8 cellular contexts compared by ENCODE assay signal in the genomic region with DNA sequence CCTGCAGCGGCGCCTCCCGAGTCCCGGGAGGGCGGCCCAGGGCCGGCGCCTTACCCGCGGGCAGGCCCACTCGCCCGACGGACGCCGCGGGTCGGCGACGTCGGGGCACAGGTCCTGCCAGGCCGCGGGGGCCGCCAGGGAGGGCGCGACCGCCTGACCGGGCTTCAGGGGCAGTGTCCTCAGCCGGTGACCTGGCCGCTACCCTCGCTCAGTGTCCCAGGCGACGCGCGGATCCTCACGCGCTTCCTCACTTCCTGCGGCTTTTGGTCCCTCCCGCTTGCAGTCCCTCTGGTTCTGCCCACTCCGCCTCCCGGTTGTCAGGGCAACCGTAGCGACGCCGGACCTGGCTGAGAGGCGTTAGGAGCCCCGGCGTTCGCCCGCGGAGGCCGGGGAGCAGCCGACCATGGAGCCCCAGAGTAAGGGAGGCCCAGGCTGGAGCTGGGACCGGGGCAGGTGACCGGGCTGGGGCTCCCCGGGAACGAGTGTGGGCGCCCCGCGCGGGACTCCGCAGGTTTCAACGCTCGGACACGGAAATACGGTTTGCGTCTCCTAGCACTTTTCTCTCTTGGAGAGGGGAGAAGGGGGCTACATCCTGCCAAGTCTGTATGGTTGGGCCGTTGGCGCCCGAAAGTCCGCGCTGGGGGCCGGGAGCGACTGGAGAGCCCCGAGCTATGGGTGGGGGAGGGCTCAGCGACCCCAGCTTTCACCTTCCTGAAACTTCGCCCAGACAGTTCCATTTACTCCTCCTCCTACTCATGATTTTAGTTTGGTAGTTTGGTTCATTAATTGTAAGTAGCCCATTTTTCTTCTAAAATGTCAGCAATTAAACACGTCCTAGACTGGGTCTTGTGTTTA.
DNase-seq lines count a peak whose midpoint lies in the region; ATAC-seq, FAIRE-seq and TF ChIP-seq lines count a peak whose summit lies in the region.
"Not testable (repeated sequence)": the region's sequence is repeated elsewhere in the genome, so short reads cannot be mapped to it uniquely, and the experiment has no call there.

No MANE protein-coding gene starts in this region.

- peak overlapping the region; percentile 40; the same call in 1 of the 2 replicates for H3K4me3 ChIP-seq in BLaER1
- H3K4me3 ChIP-seq in coronary artery; HepG2 (replicated peaks in 1 of 3; ENCODE audit: insufficient read depth in 1 of 3, low read depth in 2 of 3, low read length in 3 of 3); osteoblast (ENCODE audit: insufficient read depth, low read length); upper lobe of left lung: not testable (repeated sequence)

- not testable (repeated sequence) for TF ChIP-seq EP300 in HepG2 (IDR thresholded peaks at IDR 0.05; ENCODE audit: low read depth in 2 of 2, low read length in 2 of 2); HepG2 (CRISPR knock-in tag; IDR thresholded peaks at IDR 0.05; ENCODE audit: borderline replicate concordance); upper lobe of left lung (IDR thresholded peaks at IDR 0.05)

- H3K4me1 ChIP-seq in BLaER1; HepG2 (ENCODE audit: insufficient read depth, low read length); osteoblast (ENCODE audit: insufficient read depth, low read length); upper lobe of left lung: not testable (repeated sequence)

- CTCF ChIA-PET in HepG2 (lab: Yijun Ruan, JAX; ENCODE audit: low intra/inter-chr PET ratio, low total read pairs), result not testable (repeated sequence)

- not testable (repeated sequence) for H3K79me2 ChIP-seq in HepG2 (ENCODE audit: insufficient read depth, low read length); osteoblast (ENCODE audit: insufficient read depth, low read length)

- not testable (repeated sequence) for TF ChIP-seq POLR2A in HepG2 (IDR thresholded peaks at IDR 0.05; ENCODE audit: insufficient read depth in 1 of 2, low read depth in 2 of 2, low read length in 2 of 2); upper lobe of left lung (IDR thresholded peaks at IDR 0.05)

- H4K20me1 ChIP-seq in BLaER1; HepG2 (ENCODE audit: insufficient read depth, low read length); osteoblast (ENCODE audit: insufficient read depth, low read length): not testable (repeated sequence)

- intact Hi-C loops in left ventricle myocardium superior (cut with micrococcal nuclease); HepG2 (cut with micrococcal nuclease; ENCODE audit: unreplicated experiment): not testable (repeated sequence)

- H3K9ac ChIP-seq in BLaER1; HepG2 (ENCODE audit: insufficient read depth, low read depth, low read length): not testable (repeated sequence)

- FAIRE-seq in HepG2 (lab: Jason Lieb, UNC), result not testable (repeated sequence)

- not testable (repeated sequence) for TF ChIP-seq RAD21 in HepG2 (CRISPR knock-in tag; IDR thresholded peaks at IDR 0.05)

- BruUV-seq in HepG2 (replicated peaks; lab: Mats Ljungman, UMichigan), result not testable (repeated sequence)

- peak; percentile 31 for DNase-seq in GM13976 (ENCODE audit: low spot score)
- peak; percentile 75 for DNase-seq in coronary artery (ENCODE audit: low spot score)
- DNase-seq in left ventricle myocardium superior; HepG2 (ENCODE audit: low spot score): not testable (repeated sequence)
- DNase-seq in osteoblast (ENCODE audit: insufficient read length, low spot score, missing footprints), result peak; percentile 56
- DNase-seq in upper lobe of left lung, result peak in 1 of 2 donors; percentile 90

- not testable (repeated sequence) for H3K27ac ChIP-seq in BLaER1; coronary artery; HepG2 (ENCODE audit: extremely low read length, insufficient read depth, low read length); osteoblast (ENCODE audit: low read depth, low read length); upper lobe of left lung

- not testable (repeated sequence) for H3K36me3 ChIP-seq in BLaER1; HepG2 (replicated peaks in 1 of 2; ENCODE audit: control insufficient read depth in 1 of 2, insufficient read depth in 2 of 2, low read length in 2 of 2); osteoblast (ENCODE audit: insufficient read depth, low read length); upper lobe of left lung

- in situ Hi-C loops in GM13976 (cut with MboI; ENCODE audit: low sequenced_read_pairs, unreplicated experiment); HepG2 (cut with HindIII; ENCODE audit: extremely low pct_ligation_motif_present, low pct_unique_long_range_greater_than_20kb): not testable (repeated sequence)

- not testable (repeated sequence) for H3K27me3 ChIP-seq in BLaER1; HepG2 (ENCODE audit: control insufficient read depth in 1 of 2, insufficient read depth in 2 of 2, low read length in 2 of 2); osteoblast (ENCODE audit: insufficient read depth, low read length); upper lobe of left lung

- H2AFZ ChIP-seq in HepG2 (ENCODE audit: low read length); osteoblast (ENCODE audit: low read length): not testable (repeated sequence)

- POLR2A ChIA-PET in HepG2 (lab: Yijun Ruan, JAX), result not testable (repeated sequence)

- not testable (repeated sequence) for H3K4me2 ChIP-seq in BLaER1; HepG2 (ENCODE audit: low read depth, low read length); osteoblast (ENCODE audit: insufficient read depth, low read length)

- peak; percentile 46 for ATAC-seq in SK-N-SH treated with all-trans-retinoic acid at 6 μM for 48 hours
- ATAC-seq in left ventricle myocardium superior, result peak; percentile 42
- peak; percentile 59 for ATAC-seq in HepG2
- ATAC-seq in upper lobe of left lung (ENCODE audit: low FRiP score in 2 of 2), result peak; percentile 51 to 54

- H3K9me3 ChIP-seq in BLaER1, result peaks cover 18% of the 10 kb centered on the region
- peaks cover 92% of the 10 kb centered on the region for H3K9me3 ChIP-seq in HepG2 (ENCODE audit: low read length)
- not testable (repeated sequence) for H3K9me3 ChIP-seq in osteoblast (ENCODE audit: low read depth, low read length)
- H3K9me3 ChIP-seq in upper lobe of left lung, result peaks cover 0 to 13% (median 3%) of the 10 kb centered on the region in 4 donors

- TF ChIP-seq CTCF in GM13976 (IDR thresholded peaks at IDR 0.05; ENCODE audit: borderline replicate concordance, control extremely low read depth, extremely low read depth, insufficient read depth, missing control alignments); coronary artery (IDR thresholded peaks at IDR 0.05); HepG2 (CRISPR knock-in tag; IDR thresholded peaks at IDR 0.05); osteoblast (IDR thresholded peaks at IDR 0.05; ENCODE audit: extremely low read depth, low read depth, low read length); upper lobe of left lung (IDR thresholded peaks at IDR 0.05): not testable (repeated sequence)

- WGBS in HepG2 (ENCODE audit: low lambda C conversion rate), result 78% methylated on average over 76 of the region's 76 CpGs
- WGBS in upper lobe of left lung, 2 donors, result 61 to 73% methylated on average over 69 to 76 of the region's 76 CpGs

TF ChIP-seq in HepG2, 621 proteins besides CTCF, POLR2A, EP300 and RAD21:
- TF ChIP-seq PTBP1 (IDR thresholded peaks at IDR 0.05; ENCODE audit: low read depth, low read length, poor library complexity, severe bottlenecking), result peak; percentile 38
- TF ChIP-seq HCFC1 (IDR thresholded peaks at IDR 0.05; ENCODE audit: low read depth, low read length), result 0 out of 2 replicates have a peak, but pooled peaks have one; percentile 5
- peak; percentile 50 for TF ChIP-seq AGO1 (IDR thresholded peaks at IDR 0.05; ENCODE audit: low read depth, low read length, poor library complexity, severe bottlenecking)
